9 cellular contexts compared by ENCODE assay signal in the genomic region with DNA sequence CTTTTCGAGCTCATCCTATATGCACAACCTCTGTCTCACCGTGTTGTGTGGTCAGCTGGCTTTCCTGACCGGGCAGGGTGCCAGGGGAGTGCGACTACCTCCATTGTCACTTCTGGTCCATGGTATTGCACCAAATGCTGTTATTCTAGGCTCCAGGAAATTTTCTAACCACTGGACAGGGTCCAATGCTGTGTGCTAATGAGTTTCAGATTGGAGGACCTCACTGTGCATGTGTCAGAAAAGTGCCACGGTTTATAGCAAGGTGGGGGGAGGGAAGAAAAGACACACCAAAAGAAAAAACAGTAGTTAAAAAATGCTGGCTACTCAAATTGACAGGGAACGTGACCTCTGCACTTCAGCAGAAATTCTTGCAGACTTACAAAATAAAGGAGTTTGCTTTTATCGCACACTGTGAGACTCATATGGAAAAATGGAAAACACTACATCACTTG.
A peak's percentile ranks its signal among the peaks of the same experiment; 100 is the strongest.
DNase-seq lines count a peak whose midpoint lies in the region; ATAC-seq and TF ChIP-seq lines count a peak whose summit lies in the region.
"Had no signal": no experiment of that assay in that cellular context is flagged by ENCODE, and none has a peak within 500 bp of the region (broad histone marks: within the 10 kb centered on the region; RNA-seq: fewer than 3 reads in every experiment).

No MANE protein-coding gene starts in this region.

- no peak for TF ChIP-seq CTCF in HFF-Myc (IDR thresholded peaks at IDR 0.05; ENCODE audit: low read depth, low read length, missing control alignments)
- TF ChIP-seq CTCF in WERI-Rb-1 (IDR thresholded peaks at IDR 0.05; ENCODE audit: low read depth, low read length), result no peak

- H3K27me3 ChIP-seq in WERI-Rb-1 (ENCODE audit: insufficient read depth, low read depth, severe bottlenecking), result no peaks in the 10 kb centered on the region

- H3K4me3 Mint-ChIP-seq in stimulated activated memory B cell treated with anti-CD40 and anti-IgM and Interleukin-4, amounts not matched to agents 10 μg/mL and 1 μg/mL and 100 μg/mL, for 72 hours, result peak overlapping the region; percentile 42

- peaks cover 78% of the 10 kb centered on the region for H3K4me1 Mint-ChIP-seq in stimulated activated memory B cell treated with anti-CD40 and anti-IgM and Interleukin-4, amounts not matched to agents 10 μg/mL and 1 μg/mL and 100 μg/mL, for 72 hours

- peaks cover 43% of the 10 kb centered on the region for H3K36me3 Mint-ChIP-seq in stimulated activated memory B cell treated with anti-CD40 and anti-IgM and Interleukin-4, amounts not matched to agents 10 μg/mL and 1 μg/mL and 100 μg/mL, for 72 hours

- DNase-seq in HFF-Myc (ENCODE audit: extremely low read depth, low read depth), result peak; percentile 90
- DNase-seq in Right ventricle myocardium superior, result peak; percentile 83
- no peak for DNase-seq in GDM1 (lab: John Stamatoyannopoulos, UW)
- DNase-seq in stimulated activated CD4-positive, alpha-beta T cell treated with anti-CD3 and anti-CD28 coated beads, Interleukin-1b, Interleukin-23, amount 100 ng/mL, for 48 hours, result no peak
- no peak for DNase-seq in stimulated activated CD4-positive, alpha-beta T cell treated with anti-CD3 and anti-CD28 coated beads, Interleukin-12 subunit alpha, Interleukin-12 subunit beta, amount 100 ng/mL, for 4 hours
- DNase-seq in WERI-Rb-1, result no peak

- peak overlapping the region; percentile 87 for H3K27ac Mint-ChIP-seq in stimulated activated memory B cell treated with anti-CD40 and anti-IgM and Interleukin-4, amounts not matched to agents 10 μg/mL and 1 μg/mL and 100 μg/mL, for 72 hours

- no peak overlapping the region for H3K27ac ChIP-seq in WERI-Rb-1

- H3K27me3 Mint-ChIP-seq in stimulated activated memory B cell treated with anti-CD40 and anti-IgM and Interleukin-4, amounts not matched to agents 10 μg/mL and 1 μg/mL and 100 μg/mL, for 72 hours, result no peaks in the 10 kb centered on the region

- peak; percentile 10; the same call in 1 of the 3 replicates for ATAC-seq in SK-N-SH treated with all-trans-retinoic acid at 6 μM for 48 hours
- peak; percentile 49 for ATAC-seq in Right ventricle myocardium superior (ENCODE audit: poor library complexity)
- ATAC-seq in stimulated activated memory B cell treated with anti-CD40 and anti-IgM and Interleukin-4, amounts not matched to agents 10 μg/mL and 1 μg/mL and 100 μg/mL, for 72 hours, result no peak

- intact Hi-C loops in Right ventricle myocardium superior (cut with DNase I), result no loop called here

- no peak overlapping the region for H3K4me3 ChIP-seq in HFF-Myc (replicated peaks; ENCODE audit: low read depth, low read length)
- H3K4me3 ChIP-seq in WERI-Rb-1 (ENCODE audit: low read depth, low read length), result no peak overlapping the region
- H3K4me3 ChIP-seq: HAP-1 had no signal

- H3K36me3 ChIP-seq in WERI-Rb-1, result no peaks in the 10 kb centered on the region
- H3K36me3 ChIP-seq: HAP-1 had no signal

- H3K9me3 ChIP-seq in WERI-Rb-1 (ENCODE audit: severe bottlenecking), result no peaks in the 10 kb centered on the region
- H3K9me3 ChIP-seq: HAP-1 had no signal

- no peaks in the 10 kb centered on the region for H3K9me3 Mint-ChIP-seq in stimulated activated memory B cell treated with anti-CD40 and anti-IgM and Interleukin-4, amounts not matched to agents 10 μg/mL and 1 μg/mL and 100 μg/mL, for 72 hours

TF ChIP-seq in SK-N-SH treated with all-trans-retinoic acid at 6 μM for 48 hours, 23 proteins besides CTCF, POLR2A, EP300 and RAD21:
- TF ChIP-seq ESRRG (CRISPR knock-in tag; IDR thresholded peaks at IDR 0.05), result no peak
- no peak; the same call in 1 of the 2 replicates for TF ChIP-seq TCF4 (CRISPR knock-in tag; IDR thresholded peaks at IDR 0.05; ENCODE audit: borderline replicate concordance)
- TF ChIP-seq OSR1 (CRISPR knock-in tag; IDR thresholded peaks at IDR 0.05), result no peak
- TF ChIP-seq CSDC2 (CRISPR knock-in tag; IDR thresholded peaks at IDR 0.05), result no peak

Comparison
In these comparisons a context has a peak if more than half of its experiments do, and no peak if none do; other contexts are left out.
1. DNase-seq: peak in HFF-Myc (single experiment) and Right ventricle myocardium superior (single experiment); none in GDM1 (single experiment), stimulated activated CD4-positive, alpha-beta T cell treated with anti-CD3 and anti-CD28 coated beads, Interleukin-1b, Interleukin-23, amount 100 ng/mL, for 48 hours (single experiment), stimulated activated CD4-positive, alpha-beta T cell treated with anti-CD3 and anti-CD28 coated beads, Interleukin-12 subunit alpha, Interleukin-12 subunit beta, amount 100 ng/mL, for 4 hours (single experiment) and WERI-Rb-1 (single experiment).